11 cellular contexts compared by ENCODE assay signal in genomic region chr14:99807413-99808132, GRCh38. TPM values are rescaled to one million over a fixed set of nuclear protein-coding genes. Genes with fewer than 3 reads are reported as not detected.
DNase-seq lines count a peak whose midpoint lies in the region; ATAC-seq, FAIRE-seq and TF ChIP-seq lines count a peak whose summit lies in the region.
"Had no signal": no experiment of that assay in that cellular context is flagged by ENCODE, and none has a peak within 500 bp of the region (broad histone marks: within the 10 kb centered on the region; RNA-seq: fewer than 3 reads in every experiment).

No MANE protein-coding gene starts in this region.

- H4K20me1 ChIP-seq in BLaER1: no peaks in the 10 kb centered on the region
- peaks cover 2% of the 10 kb centered on the region in 2 experiments for H4K20me1 ChIP-seq in H1 (replicated peaks in 1 of 2; ENCODE audit: control insufficient read depth in 1 of 2, insufficient read depth in 2 of 2, low read length in 2 of 2)

- CTCF ChIA-PET in H1 (lab: Charles Lee; ENCODE audit: partially characterized antibody): interaction anchor here (0.7 to 2.8 kb wide), 20 partner anchors 9 to 139 kb away, joined by 3 to 18 read pairs (median 6); no protein-coding TSS in a partner anchor

- 85% methylated on average over 9 of the region's 10 CpGs; no CpG with 5 or more reads in 1 of the 2 experiments for WGBS in H1 (ENCODE audit: extremely low coverage in 1 of 2, insufficient coverage in 1 of 2, insufficient read length in 1 of 2, insufficient replicate concordance in 2 of 2, low coverage in 1 of 2, low lambda C conversion rate in 2 of 2, missing lambda C conversion rate in 1 of 2), 2 experiments

- H2BK15ac ChIP-seq in H1 (ENCODE audit: low read length): no peak overlapping the region

- H2BK20ac ChIP-seq in H1 (ENCODE audit: low read length): no peak overlapping the region

- H3K4me1 Mint-ChIP-seq in osteocyte (ENCODE audit: unreplicated experiment): peaks cover 27% of the 10 kb centered on the region
- H3K4me1 Mint-ChIP-seq: CD8-positive, alpha-beta memory T cell had no signal

- TF ChIP-seq CTCF in H1 (IDR thresholded peaks at IDR 0.05; ENCODE audit: control extremely low read depth in 1 of 3, insufficient read depth in 1 of 3, low read depth in 1 of 3, low read length in 3 of 3) (peak; percentile 59 to 93 (median 68)), osteocyte (IDR thresholded peaks at IDR 0.05) (no peak)

- no peak overlapping the region for H3K9ac ChIP-seq in BLaER1
- H3K9ac ChIP-seq in H1 (replicated peaks in 1 of 4; ENCODE audit: extremely low read depth in 1 of 4, low read depth in 3 of 4, low read length in 3 of 4): no peak overlapping the region; a peak in 1 of 7 replicates

- no peak overlapping the region for H2BK5ac ChIP-seq in H1 (ENCODE audit: low read depth, low read length)

- no peak overlapping the region for H4K91ac ChIP-seq in H1 (replicated peaks; ENCODE audit: insufficient read length, low read length)

- 0 out of 2 replicates have a peak overlapping the region, but pooled peaks have one; percentile 12 for H2BK12ac ChIP-seq in H1 (ENCODE audit: low read depth, low read length)

- peak in 1 of 2 experiments; percentile 50; a peak in 3 of 4 replicates for TF ChIP-seq RAD21 in H1 (IDR thresholded peaks at IDR 0.05 in 1 of 2, conservative IDR thresholded peaks at IDR 0.05 in 1 of 2; ENCODE audit: low read depth in 2 of 2, low read length in 2 of 2)

- H3K4me1 ChIP-seq in BLaER1: peaks cover 37% of the 10 kb centered on the region
- no peaks in the 10 kb centered on the region; a peak in 1 of 7 replicates for H3K4me1 ChIP-seq in H1 (replicated peaks in 1 of 4; ENCODE audit: control insufficient read depth in 3 of 4, insufficient read depth in 4 of 4, low read length in 3 of 4)

- no peaks in the 10 kb centered on the region for H3K27me3 Mint-ChIP-seq in osteocyte (ENCODE audit: unreplicated experiment)

- H3K27ac ChIP-seq in BLaER1 (no peak overlapping the region), H1 (ENCODE audit: low read depth, low read length) (no peak overlapping the region)

- H3K27ac Mint-ChIP-seq in osteocyte (ENCODE audit: unreplicated experiment): peak overlapping the region; percentile 70
- H3K27ac Mint-ChIP-seq: activated T-cell treated with anti-CD3 and anti-CD28 coated beads, Interleukin-2, amount 50 U/mL, for 24 hours had no signal

- no peaks in the 10 kb centered on the region for H3K27me3 ChIP-seq in BLaER1
- no peaks in the 10 kb centered on the region for H3K27me3 ChIP-seq in H1 (replicated peaks in 1 of 4; ENCODE audit: control insufficient read depth in 3 of 4, extremely low read depth in 1 of 4, insufficient read depth in 3 of 4, low read length in 3 of 4)

- H3K9me3 ChIP-seq in BLaER1 (no peaks in the 10 kb centered on the region), H1 (ENCODE audit: insufficient read depth in 2 of 2, low read depth in 1 of 2, low read length in 1 of 2) (no peaks in the 10 kb centered on the region)

- DNase-seq in LoVo (ENCODE audit: low spot score) (peak; percentile 71), H1 (ENCODE audit: low read depth in 1 of 2, low spot score in 2 of 2) (no peak), osteocyte (ENCODE audit: extremely low spot score, unreplicated experiment) (no peak), NCI-H446 (lab: John Stamatoyannopoulos, UW) (no peak), DMS 273 (lab: John Stamatoyannopoulos, UW; ENCODE audit: unreplicated experiment) (no peak), Ammon's horn (ENCODE audit: low spot score) (no peak)
- DNase-seq: activated T-cell treated with anti-CD3 and anti-CD28 coated beads, Interleukin-2, amount 50 U/mL, for 24 hours; CD8-positive, alpha-beta memory T cell; stimulated activated naive CD4-positive, alpha-beta T cell treated with Interleukin-2 at 50 U/mL for 16 hours had no signal

- no peak overlapping the region for H2AK5ac ChIP-seq in H1 (ENCODE audit: low read depth, low read length)

- no peak overlapping the region for H3K4me3 Mint-ChIP-seq in osteocyte (ENCODE audit: unreplicated experiment)
- H3K4me3 Mint-ChIP-seq: activated T-cell treated with anti-CD3 and anti-CD28 coated beads, Interleukin-2, amount 50 U/mL, for 24 hours; CD8-positive, alpha-beta memory T cell had no signal

- H3K23me2 ChIP-seq in H1 (ENCODE audit: low read depth, low read length): no peaks in the 10 kb centered on the region

- no peak overlapping the region for H3K56ac ChIP-seq in H1 (replicated peaks; ENCODE audit: insufficient read length, low read depth, low read length)

- no peak overlapping the region for H3K14ac ChIP-seq in H1 (ENCODE audit: insufficient read length)

- H3K23ac ChIP-seq in H1 (ENCODE audit: insufficient read length): no peak overlapping the region

- POLR2A ChIA-PET in H1 (lab: Charles Lee; ENCODE audit: partially characterized antibody): interaction anchor here (1.3 kb wide), 1 partner anchor 14 kb away, joined by 3 read pairs; the partner anchor contains the start of gene EML1

- H3K4ac ChIP-seq in H1 (replicated peaks; ENCODE audit: insufficient read length, low read depth, low read length): no peak overlapping the region

- H3K36me3 Mint-ChIP-seq in osteocyte (ENCODE audit: unreplicated experiment): no peaks in the 10 kb centered on the region
- H3K36me3 Mint-ChIP-seq: CD8-positive, alpha-beta memory T cell had no signal

- H3K36me3 ChIP-seq in BLaER1 (no peaks in the 10 kb centered on the region), H1 (ENCODE audit: control insufficient read depth in 2 of 4, insufficient read depth in 4 of 4, low read length in 3 of 4) (no peaks in the 10 kb centered on the region)

- H2BK120ac ChIP-seq in H1 (replicated peaks; ENCODE audit: low read depth, low read length): no peak overlapping the region

- no peak for TF ChIP-seq POLR2A in H1 (IDR thresholded peaks at IDR 0.05; ENCODE audit: control extremely low read depth in 1 of 2, low read depth in 2 of 2, low read length in 2 of 2)

- TF ChIP-seq EP300 in H1 (IDR thresholded peaks at IDR 0.05; ENCODE audit: borderline replicate concordance in 1 of 2, low read depth in 2 of 2, low read length in 2 of 2): no peak

- no peak overlapping the region for H3K4me3 ChIP-seq in BLaER1
- H3K4me3 ChIP-seq in H1 (ENCODE audit: extremely low read depth in 1 of 4, insufficient read depth in 2 of 4, low read depth in 3 of 4, low read length in 4 of 4): no peak overlapping the region

- no peak for ATAC-seq in GM21723 (IDR thresholded peaks at IDR 0.05; ENCODE audit: unreplicated experiment)

- no peak overlapping the region for H2AFZ ChIP-seq in H1 (ENCODE audit: low read length)

- H3K18ac ChIP-seq in H1 (ENCODE audit: extremely low read depth, low read length): no peak overlapping the region

- H3K79me1 ChIP-seq in H1 (ENCODE audit: low read depth, low read length): peaks cover 8% of the 10 kb centered on the region

- no peak overlapping the region for H4K5ac ChIP-seq in H1 (ENCODE audit: insufficient read length, low read depth, low read length)

- H3K4me2 ChIP-seq in BLaER1 (peak overlapping the region; percentile 80), H1 (ENCODE audit: insufficient read depth in 1 of 2, low read depth in 2 of 2, low read length in 2 of 2) (no peak overlapping the region)

- peaks cover 0 to 10% of the 10 kb centered on the region in 2 experiments; a peak in 1 of 4 replicates for H3K79me2 ChIP-seq in H1 (ENCODE audit: control insufficient read depth in 1 of 2, insufficient read depth in 2 of 2, low read length in 2 of 2)

- no peaks in the 10 kb centered on the region for H3K9me3 Mint-ChIP-seq in osteocyte (ENCODE audit: unreplicated experiment)
- H3K9me3 Mint-ChIP-seq: activated T-cell treated with anti-CD3 and anti-CD28 coated beads, Interleukin-2, amount 50 U/mL, for 24 hours; CD8-positive, alpha-beta memory T cell had no signal

- no peak for FAIRE-seq in H1 (lab: Jason Lieb, UNC)

- no peak overlapping the region for H4K8ac ChIP-seq in H1 (ENCODE audit: extremely low read depth, insufficient read depth, low read length)

TF ChIP-seq in H1, 55 proteins besides CTCF, POLR2A, EP300 and RAD21 (continues in another document):
- TF ChIP-seq SIX5 (IDR thresholded peaks at IDR 0.05; ENCODE audit: low read depth, low read length) (no peak), JUND (IDR thresholded peaks at IDR 0.05; ENCODE audit: low read length) (no peak), CHD2 (IDR thresholded peaks at IDR 0.05; ENCODE audit: low read length) (no peak), TCF12 (IDR thresholded peaks at IDR 0.05; ENCODE audit: low read depth, low read length) (no peak), NRF1 (IDR thresholded peaks at IDR 0.05; ENCODE audit: low read depth, low read length) (no peak), CTBP2 (IDR thresholded peaks at IDR 0.05; ENCODE audit: borderline replicate concordance, insufficient read depth, insufficient read length, low read length) (no peak), E2F6 (IDR thresholded peaks at IDR 0.05) (no peak), ASH2L (IDR thresholded peaks at IDR 0.05; ENCODE audit: low read length) (no peak)

RNA-seq across cellular contexts. Expression of gene EML1, which starts 14.4 kb away (rescaled TPM):
- total RNA-seq in H1 (2021; fragmentation: NEBNext Ultra II Directional; extraction: Animal tissue kit (Norgen Biotek cat#: 25700)): 24.7 and 32.9 TPM in 2 replicates
- polyA plus RNA-seq in H1 (2011; rRNA removed): 9.8 and 11.1 TPM in 2 replicates
- 11.8 TPM for polyA plus RNA-seq in H1 (2011; cell fraction: cytosol; rRNA removed)
- 30.9 TPM for polyA plus RNA-seq in H1 (2011; cell fraction: nucleus; rRNA removed)
- 16.6 to 36.3 TPM (median 23.0 TPM) in 4 replicates for polyA plus RNA-seq in H1 (2012, experiment 1 of 2)
- polyA plus RNA-seq in H1 (2012, experiment 2 of 2): 3.3 TPM
- 6.5 TPM for polyA plus RNA-seq in H1 (2013, experiment 1 of 2)
- polyA plus RNA-seq in H1 (2013, experiment 2 of 2): 6.7 TPM
- 55.1 and 82.5 TPM in 2 replicates for polyA minus RNA-seq in H1 (2011; rRNA and poly(A)+ RNA removed)
- polyA minus RNA-seq in H1 (2011; cell fraction: cytosol; rRNA and poly(A)+ RNA removed): 20.8 TPM
- 60.8 TPM for polyA minus RNA-seq in H1 (2011; cell fraction: nucleus; rRNA and poly(A)+ RNA removed)
- total RNA-seq in osteocyte: 34.8 and 38.1 TPM in 2 replicates
- polyA plus RNA-seq: CD8-positive, alpha-beta memory T cell had no signal
